ENCODE assay signal across 18 cellular contexts in genomic region chr10:74642901-74643585, GRCh38.
"Had no signal": no experiment of that assay in that cellular context is flagged by ENCODE, and none has a peak within 500 bp of the region (broad histone marks: within the 10 kb centered on the region; RNA-seq: fewer than 3 reads in every experiment).

No MANE protein-coding gene starts in this region.

- H3K9me3 ChIP-seq: esophagus squamous epithelium, gastroesophageal sphincter, left ventricle myocardium inferior, lower lobe of right lung, pancreas had no signal

- H2AFZ ChIP-seq: neural progenitor cell had no signal

- H3K36me3 ChIP-seq: esophagus squamous epithelium, gastroesophageal sphincter, left ventricle myocardium inferior, lower lobe of right lung, neural progenitor cell, pancreas had no signal

- H3K27ac ChIP-seq: esophagus squamous epithelium, gastroesophageal sphincter, left ventricle myocardium inferior, lower lobe of right lung, neural progenitor cell, pancreas had no signal

- H3K4me1 ChIP-seq: lower lobe of right lung, pancreas had no signal

- DNase-seq: dermis blood vessel endothelial cell; esophagus squamous epithelium; glutamatergic neuron; kidney; left cardiac atrium; left ventricle myocardium inferior; lower lobe of right lung; midbrain; nucleus accumbens; pancreas; right cardiac atrium; stimulated activated CD4-positive, alpha-beta T cell treated with anti-CD3 and anti-CD28 coated beads, Interleukin-2, amount 100 ng/mL, for 48 hours; stimulated activated naive CD4-positive, alpha-beta T cell treated with Interleukin-2 at 50 U/mL for 16 hours; trophoblast cell had no signal

- H3K9ac ChIP-seq: neural progenitor cell had no signal

- H3K27me3 ChIP-seq: esophagus squamous epithelium, gastroesophageal sphincter, neural progenitor cell, pancreas had no signal

- H3K4me2 ChIP-seq: neural progenitor cell, smooth muscle cell had no signal

- H3K4me3 ChIP-seq: esophagus squamous epithelium, gastroesophageal sphincter, left ventricle myocardium inferior, lower lobe of right lung, neural progenitor cell, pancreas, smooth muscle cell had no signal

- FAIRE-seq: kidney, pancreas had no signal

- ATAC-seq: gastroesophageal sphincter; left cardiac atrium; lower lobe of right lung; natural killer cell treated with Interleukin-12 subunit alpha and Interleukin-12 subunit beta and Interleukin-15 and Interleukin-18, amount 100 ng/mL, for 72 hours; pancreas; right cardiac atrium had no signal
